ENCODE assay signal across 1 cellular context in the genomic region with DNA sequence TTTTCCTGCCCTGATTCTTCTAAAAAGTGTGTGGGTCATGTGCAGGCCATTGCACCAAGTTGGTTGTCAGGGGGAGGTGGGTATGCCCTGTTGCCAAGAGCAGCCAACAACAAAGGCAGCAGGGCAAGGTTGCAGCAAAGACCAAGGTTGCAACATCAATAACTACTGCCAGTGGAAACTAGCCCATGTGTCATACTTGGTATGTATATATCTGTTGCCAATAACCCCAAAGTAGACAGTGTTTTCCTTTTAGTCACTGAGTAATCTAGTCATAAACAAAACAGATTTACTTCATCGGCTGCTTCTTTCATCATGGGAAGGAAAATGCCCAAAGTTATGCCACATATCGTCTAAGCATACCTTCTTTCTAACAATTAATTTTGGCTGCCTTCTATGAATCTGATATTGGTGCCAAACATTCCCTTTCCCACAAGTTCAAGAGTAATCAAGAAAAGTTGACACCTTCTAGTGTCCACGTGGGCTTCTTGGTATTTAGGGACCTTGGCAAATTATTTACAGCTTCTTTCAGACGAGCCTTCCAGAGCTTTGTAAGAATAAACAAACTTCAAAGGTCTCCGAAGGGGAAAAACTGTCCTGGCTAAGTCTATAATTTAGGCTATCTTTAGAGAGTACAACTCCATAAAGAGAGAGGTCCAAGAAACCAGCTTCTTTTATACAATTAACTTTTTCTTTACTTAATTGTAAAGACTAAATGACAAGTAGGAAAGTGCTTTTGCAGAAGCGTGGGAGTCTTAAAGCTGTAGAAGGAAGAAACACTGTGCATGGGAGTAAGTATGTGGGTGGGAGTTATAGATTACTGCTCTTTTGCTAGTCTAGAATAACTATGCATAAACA.
TF ChIP-seq lines count a peak whose summit lies in the region.

No MANE protein-coding gene starts in this region.

TF ChIP-seq in HepG2, 621 proteins besides CTCF, POLR2A, EP300 and RAD21 (continued from another document and continues in another):
- TF ChIP-seq KDM1A (CRISPR knock-in tag; IDR thresholded peaks at IDR 0.05) = no peak
- no peak for TF ChIP-seq ATM (IDR thresholded peaks at IDR 0.05; ENCODE audit: borderline replicate concordance)
- peak; percentile 27; the same call in 1 of the 2 replicates for TF ChIP-seq ARID4A (CRISPR knock-in tag; IDR thresholded peaks at IDR 0.05; ENCODE audit: borderline replicate concordance)
- no peak for TF ChIP-seq KDM3A (CRISPR knock-in tag; IDR thresholded peaks at IDR 0.05; ENCODE audit: low read depth)
- no peak for TF ChIP-seq MLLT10 (CRISPR knock-in tag; IDR thresholded peaks at IDR 0.05)
- no peak for TF ChIP-seq GLI4 (CRISPR knock-in tag; IDR thresholded peaks at IDR 0.05; ENCODE audit: borderline replicate concordance)
- TF ChIP-seq ZNF639 (CRISPR knock-in tag; conservative IDR thresholded peaks at IDR 0.05) = no peak
- no peak for TF ChIP-seq ZSCAN21 (CRISPR knock-in tag; IDR thresholded peaks at IDR 0.05; ENCODE audit: borderline replicate concordance)
- TF ChIP-seq ZNF777 (CRISPR knock-in tag; IDR thresholded peaks at IDR 0.05) = no peak
- TF ChIP-seq ERF (CRISPR knock-in tag; IDR thresholded peaks at IDR 0.05) = no peak
- TF ChIP-seq DR1 (CRISPR knock-in tag; IDR thresholded peaks at IDR 0.05) = no peak
- no peak for TF ChIP-seq ZNF225 (CRISPR knock-in tag; IDR thresholded peaks at IDR 0.05)
- TF ChIP-seq ISX (CRISPR knock-in tag; conservative IDR thresholded peaks at IDR 0.05) = no peak
- TF ChIP-seq MIXL1 (CRISPR knock-in tag; IDR thresholded peaks at IDR 0.05) = no peak
- no peak for TF ChIP-seq NFATC3 (CRISPR knock-in tag; IDR thresholded peaks at IDR 0.05)
- TF ChIP-seq CBX1 (IDR thresholded peaks at IDR 0.05; ENCODE audit: low read depth) = no peak
- TF ChIP-seq ZNF230 (CRISPR knock-in tag; IDR thresholded peaks at IDR 0.05) = no peak
- TF ChIP-seq SMARCC2 (IDR thresholded peaks at IDR 0.05) = peak; percentile 56; the same call in 1 of the 2 replicates
- peak; percentile 50; the same call in 1 of the 2 replicates for TF ChIP-seq MNT (IDR thresholded peaks at IDR 0.05)
- peak; percentile 40; the same call in 1 of the 2 replicates for TF ChIP-seq JUNB (CRISPR knock-in tag; IDR thresholded peaks at IDR 0.05; ENCODE audit: borderline replicate concordance)
- TF ChIP-seq GFI1 (CRISPR knock-in tag; IDR thresholded peaks at IDR 0.05; ENCODE audit: borderline replicate concordance) = no peak
- no peak for TF ChIP-seq ZNF776 (CRISPR knock-in tag; IDR thresholded peaks at IDR 0.05)
- TF ChIP-seq, protein P1, sequence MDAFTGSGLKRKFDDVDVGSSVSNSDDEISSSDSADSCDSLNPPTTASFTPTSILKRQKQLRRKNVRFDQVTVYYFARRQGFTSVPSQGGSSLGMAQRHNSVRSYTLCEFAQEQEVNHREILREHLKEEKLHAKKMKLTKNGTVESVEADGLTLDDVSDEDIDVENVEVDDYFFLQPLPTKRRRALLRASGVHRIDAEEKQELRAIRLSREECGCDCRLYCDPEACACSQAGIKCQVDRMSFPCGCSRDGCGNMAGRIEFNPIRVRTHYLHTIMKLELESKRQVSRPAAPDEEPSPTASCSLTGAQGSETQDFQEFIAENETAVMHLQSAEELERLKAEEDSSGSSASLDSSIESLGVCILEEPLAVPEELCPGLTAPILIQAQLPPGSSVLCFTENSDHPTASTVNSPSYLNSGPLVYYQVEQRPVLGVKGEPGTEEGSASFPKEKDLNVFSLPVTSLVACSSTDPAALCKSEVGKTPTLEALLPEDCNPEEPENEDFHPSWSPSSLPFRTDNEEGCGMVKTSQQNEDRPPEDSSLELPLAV (CRISPR knock-in tag; conservative IDR thresholded peaks at IDR 0.05; ENCODE audit: low read depth) = no peak
- 0 out of 2 replicates have a peak, but pooled peaks have one; percentile 21 for TF ChIP-seq HMG20B (CRISPR knock-in tag; conservative IDR thresholded peaks at IDR 0.05)
- no peak for TF ChIP-seq PHF20 (CRISPR knock-in tag; IDR thresholded peaks at IDR 0.05)
- no peak for TF ChIP-seq ZNF792 (CRISPR knock-in tag; IDR thresholded peaks at IDR 0.05)
- TF ChIP-seq KAT8 (CRISPR knock-in tag; IDR thresholded peaks at IDR 0.05) = no peak
- no peak for TF ChIP-seq PLRG1 (conservative IDR thresholded peaks at IDR 0.05)
- TF ChIP-seq KLF15 (CRISPR knock-in tag; IDR thresholded peaks at IDR 0.05; ENCODE audit: borderline replicate concordance) = no peak
- TF ChIP-seq MED8 (CRISPR knock-in tag; IDR thresholded peaks at IDR 0.05; ENCODE audit: insufficient replicate concordance) = no peak
- peak; percentile 49; the same call in 1 of the 2 replicates for TF ChIP-seq DPF2 (CRISPR knock-in tag; IDR thresholded peaks at IDR 0.05; ENCODE audit: borderline replicate concordance, low read depth)
- no peak for TF ChIP-seq ZNF251 (CRISPR knock-in tag; IDR thresholded peaks at IDR 0.05)
- TF ChIP-seq FOXP4 (CRISPR knock-in tag; IDR thresholded peaks at IDR 0.05) = peak; percentile 63
- TF ChIP-seq TFE3 (CRISPR knock-in tag; IDR thresholded peaks at IDR 0.05) = peak; percentile 71; the same call in 1 of the 2 replicates
- no peak for TF ChIP-seq ZNF597 (CRISPR knock-in tag; IDR thresholded peaks at IDR 0.05)
- no peak for TF ChIP-seq ZNF530 (CRISPR knock-in tag; IDR thresholded peaks at IDR 0.05; ENCODE audit: low read depth)
- peak; percentile 81 for TF ChIP-seq SKI (IDR thresholded peaks at IDR 0.05; ENCODE audit: partially characterized antibody)
- TF ChIP-seq, protein P2, sequence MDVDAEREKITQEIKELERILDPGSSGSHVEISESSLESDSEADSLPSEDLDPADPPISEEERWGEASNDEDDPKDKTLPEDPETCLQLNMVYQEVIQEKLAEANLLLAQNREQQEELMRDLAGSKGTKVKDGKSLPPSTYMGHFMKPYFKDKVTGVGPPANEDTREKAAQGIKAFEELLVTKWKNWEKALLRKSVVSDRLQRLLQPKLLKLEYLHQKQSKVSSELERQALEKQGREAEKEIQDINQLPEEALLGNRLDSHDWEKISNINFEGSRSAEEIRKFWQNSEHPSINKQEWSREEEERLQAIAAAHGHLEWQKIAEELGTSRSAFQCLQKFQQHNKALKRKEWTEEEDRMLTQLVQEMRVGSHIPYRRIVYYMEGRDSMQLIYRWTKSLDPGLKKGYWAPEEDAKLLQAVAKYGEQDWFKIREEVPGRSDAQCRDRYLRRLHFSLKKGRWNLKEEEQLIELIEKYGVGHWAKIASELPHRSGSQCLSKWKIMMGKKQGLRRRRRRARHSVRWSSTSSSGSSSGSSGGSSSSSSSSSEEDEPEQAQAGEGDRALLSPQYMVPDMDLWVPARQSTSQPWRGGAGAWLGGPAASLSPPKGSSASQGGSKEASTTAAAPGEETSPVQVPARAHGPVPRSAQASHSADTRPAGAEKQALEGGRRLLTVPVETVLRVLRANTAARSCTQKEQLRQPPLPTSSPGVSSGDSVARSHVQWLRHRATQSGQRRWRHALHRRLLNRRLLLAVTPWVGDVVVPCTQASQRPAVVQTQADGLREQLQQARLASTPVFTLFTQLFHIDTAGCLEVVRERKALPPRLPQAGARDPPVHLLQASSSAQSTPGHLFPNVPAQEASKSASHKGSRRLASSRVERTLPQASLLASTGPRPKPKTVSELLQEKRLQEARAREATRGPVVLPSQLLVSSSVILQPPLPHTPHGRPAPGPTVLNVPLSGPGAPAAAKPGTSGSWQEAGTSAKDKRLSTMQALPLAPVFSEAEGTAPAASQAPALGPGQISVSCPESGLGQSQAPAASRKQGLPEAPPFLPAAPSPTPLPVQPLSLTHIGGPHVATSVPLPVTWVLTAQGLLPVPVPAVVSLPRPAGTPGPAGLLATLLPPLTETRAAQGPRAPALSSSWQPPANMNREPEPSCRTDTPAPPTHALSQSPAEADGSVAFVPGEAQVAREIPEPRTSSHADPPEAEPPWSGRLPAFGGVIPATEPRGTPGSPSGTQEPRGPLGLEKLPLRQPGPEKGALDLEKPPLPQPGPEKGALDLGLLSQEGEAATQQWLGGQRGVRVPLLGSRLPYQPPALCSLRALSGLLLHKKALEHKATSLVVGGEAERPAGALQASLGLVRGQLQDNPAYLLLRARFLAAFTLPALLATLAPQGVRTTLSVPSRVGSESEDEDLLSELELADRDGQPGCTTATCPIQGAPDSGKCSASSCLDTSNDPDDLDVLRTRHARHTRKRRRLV (CRISPR knock-in tag; IDR thresholded peaks at IDR 0.05) = no peak
- TF ChIP-seq NCOR1 (IDR thresholded peaks at IDR 0.05; ENCODE audit: borderline replicate concordance, low read length) = peak; percentile 92; the same call in 1 of the 2 replicates
- TF ChIP-seq ZNF292 (CRISPR knock-in tag; IDR thresholded peaks at IDR 0.05; ENCODE audit: borderline replicate concordance, low read depth) = no peak
- TF ChIP-seq SNRNP70 (IDR thresholded peaks at IDR 0.05; ENCODE audit: low read depth, low read length) = no peak
- TF ChIP-seq SMYD3 (CRISPR knock-in tag; IDR thresholded peaks at IDR 0.05) = no peak
